ENCODE assay signal across 1 cellular context in the genomic region with DNA sequence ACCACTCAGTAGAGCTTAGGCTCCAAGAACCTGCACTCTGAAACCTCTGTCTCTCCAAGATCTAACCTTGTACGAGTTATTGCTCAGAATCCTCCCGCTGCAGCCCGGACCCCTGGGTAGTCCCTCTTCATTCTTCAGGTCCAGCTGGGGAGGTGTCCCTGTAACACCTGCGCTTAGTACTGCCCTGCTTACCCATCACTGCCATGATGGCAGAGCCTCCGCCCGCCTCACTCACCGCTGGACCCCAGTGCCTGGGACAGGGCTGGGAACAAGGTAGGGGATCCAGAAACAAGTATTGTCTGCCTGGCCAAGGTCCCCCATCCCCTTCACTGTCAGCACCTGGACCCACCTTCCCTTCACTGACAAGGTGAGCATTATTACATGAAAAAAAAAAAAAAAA.
TF ChIP-seq lines count a peak whose summit lies in the region.

No MANE protein-coding gene starts in this region.

TF ChIP-seq in GM23338, 12 proteins besides CTCF, POLR2A, EP300 and RAD21 (continued from another document):
- TF ChIP-seq ZNF114 (CRISPR knock-in tag; IDR thresholded peaks at IDR 0.05) (no peak), EZH2phosphoT487 (IDR thresholded peaks at IDR 0.05; ENCODE audit: unreplicated experiment) (no peak), CREB1 (CRISPR knock-in tag; IDR thresholded peaks at IDR 0.05; ENCODE audit: low read depth) (no peak)
